Comparison of ENCODE assay signal across 8 cellular contexts in genomic region chr13:45393941-45394570, GRCh38. TPM values are rescaled to one million over a fixed set of nuclear protein-coding genes. Genes with fewer than 3 reads are reported as not detected.
DNase-seq lines count a peak whose midpoint lies in the region; ATAC-seq and TF ChIP-seq lines count a peak whose summit lies in the region.

No MANE protein-coding gene starts in this region.

- no peaks in the 10 kb centered on the region for H3K9me3 Mint-ChIP-seq in natural killer cell
- H3K9me3 Mint-ChIP-seq in natural killer cell treated with Interleukin-12 subunit alpha and Interleukin-12 subunit beta and Interleukin-15 and Interleukin-18, amount 100 ng/mL, for 72 hours, result no peaks in the 10 kb centered on the region
- no peaks in the 10 kb centered on the region for H3K9me3 Mint-ChIP-seq in neural crest cell

- H3K27me3 Mint-ChIP-seq in natural killer cell (ENCODE audit: low read depth in 2 of 2) (no peaks in the 10 kb centered on the region), neural crest cell (ENCODE audit: low read depth) (no peaks in the 10 kb centered on the region)
- no peaks in the 10 kb centered on the region for H3K27me3 Mint-ChIP-seq in natural killer cell treated with Interleukin-12 subunit alpha and Interleukin-12 subunit beta and Interleukin-15 and Interleukin-18, amount 100 ng/mL, for 72 hours

- H3K4me1 ChIP-seq in MM.1S (ENCODE audit: low read length), result no peaks in the 10 kb centered on the region

- H3K27ac ChIP-seq in MM.1S (ENCODE audit: low read length), result no peak overlapping the region
- no peak overlapping the region for H3K27ac ChIP-seq in WERI-Rb-1

- H4K20me1 ChIP-seq in MM.1S (ENCODE audit: insufficient read depth, low read length), result no peaks in the 10 kb centered on the region

- H3K9ac ChIP-seq in MM.1S (ENCODE audit: low read length), result no peak overlapping the region

- H3K79me2 ChIP-seq in MM.1S (ENCODE audit: low read length), result no peaks in the 10 kb centered on the region

- H3K27me3 ChIP-seq in MM.1S (replicated peaks; ENCODE audit: insufficient read depth, low read length), result no peaks in the 10 kb centered on the region
- H3K27me3 ChIP-seq in WERI-Rb-1 (ENCODE audit: insufficient read depth, low read depth, severe bottlenecking), result no peaks in the 10 kb centered on the region

- H3K9me3 ChIP-seq in MM.1S (replicated peaks; ENCODE audit: insufficient read depth, low read length), result no peaks in the 10 kb centered on the region
- no peaks in the 10 kb centered on the region for H3K9me3 ChIP-seq in WERI-Rb-1 (ENCODE audit: severe bottlenecking)

- H3K27ac Mint-ChIP-seq in natural killer cell, result peak overlapping the region; percentile 53 to 83
- H3K27ac Mint-ChIP-seq in natural killer cell treated with Interleukin-12 subunit alpha and Interleukin-12 subunit beta and Interleukin-15 and Interleukin-18, amount 100 ng/mL, for 72 hours, result peak overlapping the region in 1 of 2 donors; percentile 62
- H3K27ac Mint-ChIP-seq in neural crest cell (ENCODE audit: unreplicated experiment), result peak overlapping the region; percentile 35

- H3K4me2 ChIP-seq in MM.1S (ENCODE audit: low read depth, low read length), result no peak overlapping the region

- intact Hi-C loops in natural killer cell (cut with micrococcal nuclease), result loop anchor here (10.0 kb wide), 1 partner anchor 349 kb away; no protein-coding TSS in a partner anchor

- TF ChIP-seq CTCF in natural killer cell (IDR thresholded peaks at IDR 0.05) (peak; percentile 37), MM.1S (IDR thresholded peaks at IDR 0.05; ENCODE audit: low read length) (peak; percentile 39), WERI-Rb-1 (IDR thresholded peaks at IDR 0.05; ENCODE audit: low read depth, low read length) (peak; percentile 81), fibroblast of mammary gland (conservative IDR thresholded peaks at IDR 0.05; ENCODE audit: control insufficient read depth, insufficient read depth, low read depth, low read length) (peak; percentile 73), neural crest cell (conservative IDR thresholded peaks at IDR 0.05) (peak; percentile 77)

- no peaks in the 10 kb centered on the region for H3K36me3 Mint-ChIP-seq in natural killer cell
- H3K36me3 Mint-ChIP-seq in natural killer cell treated with Interleukin-12 subunit alpha and Interleukin-12 subunit beta and Interleukin-15 and Interleukin-18, amount 100 ng/mL, for 72 hours, result peaks cover 12% of the 10 kb centered on the region
- peaks cover 25% of the 10 kb centered on the region for H3K36me3 Mint-ChIP-seq in neural crest cell (ENCODE audit: low read depth)

- no peaks in the 10 kb centered on the region for H3K9me2 ChIP-seq in MM.1S (replicated peaks; ENCODE audit: insufficient read depth, low read length)

- no peaks in the 10 kb centered on the region for H3F3A ChIP-seq in MM.1S (ENCODE audit: insufficient read depth, low read length)

- H2AFZ ChIP-seq in MM.1S (ENCODE audit: low read length), result no peak overlapping the region

- H3K36me3 ChIP-seq in MM.1S (replicated peaks; ENCODE audit: insufficient read depth, low read length), result no peaks in the 10 kb centered on the region
- no peaks in the 10 kb centered on the region for H3K36me3 ChIP-seq in WERI-Rb-1

- H3K4me3 Mint-ChIP-seq in natural killer cell, result no peak overlapping the region
- no peak overlapping the region for H3K4me3 Mint-ChIP-seq in natural killer cell treated with Interleukin-12 subunit alpha and Interleukin-12 subunit beta and Interleukin-15 and Interleukin-18, amount 100 ng/mL, for 72 hours
- H3K4me3 Mint-ChIP-seq in neural crest cell, result peak overlapping the region; percentile 5

- H3K4me1 Mint-ChIP-seq in natural killer cell, result peaks cover 32 to 37% of the 10 kb centered on the region in 2 donors
- peaks cover 19 to 39% of the 10 kb centered on the region in 2 donors for H3K4me1 Mint-ChIP-seq in natural killer cell treated with Interleukin-12 subunit alpha and Interleukin-12 subunit beta and Interleukin-15 and Interleukin-18, amount 100 ng/mL, for 72 hours (ENCODE audit: low read depth in 2 of 2)
- H3K4me1 Mint-ChIP-seq in neural crest cell, result peaks cover 21% of the 10 kb centered on the region

- ATAC-seq in natural killer cell (peak in 2 of 3 donors; percentile 36 to 45), HG02870 (IDR thresholded peaks at IDR 0.05; ENCODE audit: unreplicated experiment) (no peak)
- ATAC-seq in natural killer cell treated with Interleukin-12 subunit alpha and Interleukin-12 subunit beta and Interleukin-15 and Interleukin-18, amount 100 ng/mL, for 72 hours, result no peak

- H3K4me3 ChIP-seq in MM.1S (ENCODE audit: low read length), result no peak overlapping the region
- H3K4me3 ChIP-seq in WERI-Rb-1 (ENCODE audit: low read depth, low read length), result no peak overlapping the region
- no peak overlapping the region for H3K4me3 ChIP-seq in fibroblast of mammary gland (ENCODE audit: control insufficient read depth, low read depth, low read length)

- DNase-seq in natural killer cell (no peak), MM.1S (peak; percentile 18), WERI-Rb-1 (peak; percentile 58), fibroblast of mammary gland (ENCODE audit: low read depth) (peak; percentile 63), neural crest cell (ENCODE audit: low read depth, low spot score) (no peak), NCI-H2029 (lab: John Stamatoyannopoulos, UW) (no peak)
- DNase-seq in natural killer cell treated with Interleukin-12 subunit alpha and Interleukin-12 subunit beta and Interleukin-15 and Interleukin-18, amount 100 ng/mL, for 72 hours (ENCODE audit: low spot score), result no peak

RNA-seq across cellular contexts. Expression of gene SLC25A30, which starts 24.1 kb away (rescaled TPM):
- total RNA-seq in natural killer cell, result 10 to 100 TPM; 15.0 to 22.3 (median 22.0) TPM
- total RNA-seq in natural killer cell treated with Interleukin-12 subunit alpha and Interleukin-12 subunit beta and Interleukin-15 and Interleukin-18, amount 100 ng/mL, for 72 hours, result 10 to 100 TPM; 28.3 to 38.8 TPM
- total RNA-seq in neural crest cell, result 14.0 and 15.4 TPM in 2 replicates

RNA-seq across cellular contexts. Expression of gene TPT1, which starts 53.1 kb away (rescaled TPM):
- total RNA-seq in natural killer cell, result 1,000 to 10,000 TPM; 2,606 to 3,166 (median 3,085) TPM
- total RNA-seq in natural killer cell treated with Interleukin-12 subunit alpha and Interleukin-12 subunit beta and Interleukin-15 and Interleukin-18, amount 100 ng/mL, for 72 hours, result 1,000 to 10,000 TPM; 1,832 to 3,365 TPM
- total RNA-seq in neural crest cell, result 2,364 and 2,627 TPM in 2 replicates

Comparison
In these comparisons a context has a peak if more than half of its experiments do, and no peak if none do; other contexts are left out.
1. ATAC-seq: peak in natural killer cell (2 of 3); none in natural killer cell treated with Interleukin-12 subunit alpha and Interleukin-12 subunit beta and Interleukin-15 and Interleukin-18, amount 100 ng/mL, for 72 hours (0 of 2) and HG02870 (single experiment).
2. DNase-seq: peak in MM.1S (single experiment), WERI-Rb-1 (single experiment) and fibroblast of mammary gland (single experiment); none in natural killer cell (single experiment), natural killer cell treated with Interleukin-12 subunit alpha and Interleukin-12 subunit beta and Interleukin-15 and Interleukin-18, amount 100 ng/mL, for 72 hours (single experiment), neural crest cell (single experiment) and NCI-H2029 (single experiment).
3. Peak in every context shown above with its lines, with median percentiles within 50 percentile points of each other: CTCF ChIP-seq.